Comparison of ENCODE assay signal across 8 cellular contexts in genomic region chr3:108222813-108223307, GRCh38. TPM values are rescaled to one million over a fixed set of nuclear protein-coding genes. Genes with fewer than 3 reads are reported as not detected.
DNase-seq lines count a peak whose midpoint lies in the region; ATAC-seq and TF ChIP-seq lines count a peak whose summit lies in the region.

No MANE protein-coding gene starts in this region.

- intact Hi-C loops in esophagus squamous epithelium (cut with DNase I) = no loop called here

- H3K36me3 Mint-ChIP-seq in osteocyte (ENCODE audit: unreplicated experiment) = peaks cover 2% of the 10 kb centered on the region

- H3K27me3 ChIP-seq in esophagus squamous epithelium = no peaks in the 10 kb centered on the region

- no peaks in the 10 kb centered on the region for H3K9me3 ChIP-seq in esophagus squamous epithelium

- peak overlapping the region; percentile 99 for H3K4me3 Mint-ChIP-seq in osteocyte (ENCODE audit: unreplicated experiment)

- peak overlapping the region; percentile 100 for H3K27ac Mint-ChIP-seq in osteocyte (ENCODE audit: unreplicated experiment)

- POLR2A ChIA-PET in RWPE1 (lab: Yijun Ruan, JAX; ENCODE audit: low non-redundant PET) = no interaction called here

- no peaks in the 10 kb centered on the region for H3K27me3 Mint-ChIP-seq in osteocyte (ENCODE audit: unreplicated experiment)

- H3K9me3 Mint-ChIP-seq in osteocyte (ENCODE audit: unreplicated experiment) = no peaks in the 10 kb centered on the region

- CTCF ChIA-PET in RWPE1 (lab: Yijun Ruan, JAX) = no interaction called here

- TF ChIP-seq CTCF in RWPE1 (conservative IDR thresholded peaks at IDR 0.05; ENCODE audit: low read depth) (no peak), esophagus squamous epithelium (IDR thresholded peaks at IDR 0.05) (no peak), osteocyte (IDR thresholded peaks at IDR 0.05) (no peak)

- ATAC-seq in HG02884 (IDR thresholded peaks at IDR 0.05; ENCODE audit: unreplicated experiment) (no peak), GM21381 (IDR thresholded peaks at IDR 0.05; ENCODE audit: unreplicated experiment) (no peak), HG02973 (IDR thresholded peaks at IDR 0.05; ENCODE audit: unreplicated experiment) (no peak)

- H3K4me1 Mint-ChIP-seq in osteocyte (ENCODE audit: unreplicated experiment) = peaks cover 52% of the 10 kb centered on the region

- peak overlapping the region; percentile 67 to 91 (median 78) for H3K4me3 ChIP-seq in esophagus squamous epithelium

- H3K27ac ChIP-seq in RWPE1 (peak overlapping the region; percentile 63), esophagus squamous epithelium (peak overlapping the region; percentile 82 to 90 (median 88))

- DNase-seq in NCI-H748 (lab: John Stamatoyannopoulos, UW; ENCODE audit: unreplicated experiment) (peak; percentile 45), NCI-H748 treated with DMSO at 0.1 percent for 48 hours (lab: John Stamatoyannopoulos, UW) (no peak), RWPE1 (ENCODE audit: low spot score) (no peak), esophagus squamous epithelium (lab: John Stamatoyannopoulos, UW) (no peak), osteocyte (ENCODE audit: extremely low spot score, unreplicated experiment) (no peak)

- H3K4me1 ChIP-seq in esophagus squamous epithelium = peaks cover 0 to 44% (median 27%) of the 10 kb centered on the region in 3 donors

- TF ChIP-seq POLR2A in esophagus squamous epithelium (IDR thresholded peaks at IDR 0.05) = no peak

- no peaks in the 10 kb centered on the region for H3K36me3 ChIP-seq in esophagus squamous epithelium

- WGBS in esophagus squamous epithelium, 2 donors = 0 to 5% methylated on average over 4 of the region's 4 CpGs

RNA-seq across cellular contexts. Expression of gene IFT57, which starts 0.6 kb away (rescaled TPM):
- 10 to 100 TPM; 21.0 to 35.7 (median 23.9) TPM for total RNA-seq in esophagus squamous epithelium
- 26.0 and 32.2 TPM in 2 replicates for total RNA-seq in osteocyte
